ENCODE assay signal across 14 cellular contexts in the genomic region with DNA sequence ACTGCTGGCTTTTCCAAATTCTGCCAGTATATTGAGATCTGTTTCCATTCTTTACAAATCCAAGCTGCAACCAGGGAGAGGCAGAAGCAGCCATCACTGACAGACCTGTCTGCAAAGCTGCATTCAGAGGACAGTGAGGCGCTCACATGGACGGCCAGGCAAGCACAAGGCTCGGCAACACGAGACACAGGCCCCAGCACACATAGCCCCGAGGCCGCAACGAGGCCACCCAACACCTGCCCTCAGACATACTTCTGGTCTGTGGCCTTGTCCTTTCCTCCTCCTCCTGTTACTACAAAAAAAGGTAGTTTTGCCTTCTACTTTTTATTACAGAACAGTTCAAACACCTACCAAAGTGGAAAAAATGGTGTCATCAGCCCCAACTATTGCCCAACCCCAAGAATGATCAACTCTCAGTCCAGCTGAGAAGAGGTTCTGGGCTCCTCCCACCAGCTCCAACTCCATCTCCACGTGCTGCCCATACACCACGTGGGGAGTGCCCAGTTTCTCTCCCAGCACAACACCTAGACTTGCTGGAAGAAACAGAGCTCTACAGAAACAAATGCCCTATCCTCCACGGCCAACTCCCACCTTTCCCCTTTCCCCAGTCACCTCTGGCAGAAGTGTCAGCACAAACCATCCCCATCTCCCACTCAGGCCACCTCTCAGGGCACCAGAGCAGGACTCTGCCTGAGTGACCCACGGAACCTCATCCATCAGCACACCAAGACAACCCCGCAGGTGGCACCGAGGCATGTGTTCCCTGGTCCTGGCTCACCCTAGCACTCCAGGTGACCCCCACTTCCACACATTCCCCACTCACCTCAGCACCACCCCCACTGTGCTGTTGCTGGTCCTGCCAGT. TPM values are rescaled to one million over a fixed set of nuclear protein-coding genes. Genes with fewer than 3 reads are reported as not detected.
A peak's percentile ranks its signal among the peaks of the same experiment; 100 is the strongest.
DNase-seq lines count a peak whose midpoint lies in the region; ATAC-seq, FAIRE-seq and TF ChIP-seq lines count a peak whose summit lies in the region.
"Had no signal": no experiment of that assay in that cellular context is flagged by ENCODE, and none has a peak within 500 bp of the region (broad histone marks: within the 10 kb centered on the region; RNA-seq: fewer than 3 reads in every experiment).

No MANE protein-coding gene starts in this region.

- peaks cover 10 to 14% of the 10 kb centered on the region in 2 donors for H3K4me1 ChIP-seq in kidney (ENCODE audit: control insufficient read depth in 1 of 2, insufficient read depth in 1 of 2, low read depth in 1 of 2, low read length in 2 of 2)
- H3K4me1 ChIP-seq in tibial artery: peaks cover 0 to 27% (median 20%) of the 10 kb centered on the region in 4 donors

- H3K9me3 Mint-ChIP-seq in activated naive CD4-positive, alpha-beta T cell treated with anti-CD3 and anti-CD28 coated beads, Interleukin-2, amount 50 U/mL, for 72 hours: no peaks in the 10 kb centered on the region
- no peaks in the 10 kb centered on the region for H3K9me3 Mint-ChIP-seq in activated T-helper 17 cell treated with anti-CD3 and anti-CD28 coated beads, Interleukin-2, amount 50 U/mL, for 72 hours
- H3K9me3 Mint-ChIP-seq: memory B cell had no signal

- no peaks in the 10 kb centered on the region for H3K27me3 Mint-ChIP-seq in activated T-helper 17 cell treated with anti-CD3 and anti-CD28 coated beads, Interleukin-2, amount 50 U/mL, for 72 hours
- H3K27me3 Mint-ChIP-seq: memory B cell had no signal

- H3K27ac ChIP-seq in kidney (ENCODE audit: low read depth in 2 of 2, low read length in 2 of 2) (no peak overlapping the region), tibial artery (no peak overlapping the region)
- H3K27ac ChIP-seq: BLaER1, breast epithelium had no signal

- no peaks in the 10 kb centered on the region for H3K27me3 ChIP-seq in tibial artery
- H3K27me3 ChIP-seq: BLaER1, breast epithelium had no signal

- peak overlapping the region; percentile 79 to 96 for H3K27ac Mint-ChIP-seq in activated naive CD4-positive, alpha-beta T cell treated with anti-CD3 and anti-CD28 coated beads, Interleukin-2, amount 50 U/mL, for 72 hours
- H3K27ac Mint-ChIP-seq in activated T-helper 17 cell treated with anti-CD3 and anti-CD28 coated beads, Interleukin-2, amount 50 U/mL, for 72 hours: peak overlapping the region; percentile 88
- H3K27ac Mint-ChIP-seq: memory B cell had no signal

- no peak for TF ChIP-seq CTCF in kidney (IDR thresholded peaks at IDR 0.05; ENCODE audit: borderline replicate concordance, extremely low read depth, insufficient read depth)
- TF ChIP-seq CTCF in tibial artery (IDR thresholded peaks at IDR 0.05): no peak

- ATAC-seq in activated naive CD4-positive, alpha-beta T cell treated with anti-CD3 and anti-CD28 coated beads, Interleukin-2, amount 50 U/mL, for 72 hours: peak in 1 of 2 donors; percentile 36
- no peak for ATAC-seq in activated T-helper 17 cell treated with anti-CD3 and anti-CD28 coated beads, Interleukin-2, amount 50 U/mL, for 72 hours (replicated peaks)
- ATAC-seq in GM18520 (IDR thresholded peaks at IDR 0.05; ENCODE audit: unreplicated experiment): no peak
- ATAC-seq: HCT116, right cardiac atrium had no signal

- H3K4me3 Mint-ChIP-seq in activated T-helper 17 cell treated with anti-CD3 and anti-CD28 coated beads, Interleukin-2, amount 50 U/mL, for 72 hours: no peak overlapping the region
- H3K4me3 Mint-ChIP-seq: memory B cell had no signal

- intact Hi-C loops in kidney (cut with DNase I): no loop called here
- intact Hi-C loops in tibial artery (cut with DNase I; ENCODE audit: low total_unique reads): no loop called here

- FAIRE-seq in kidney (lab: Jason Lieb, UNC): no peak

- H3K36me3 Mint-ChIP-seq in activated naive CD4-positive, alpha-beta T cell treated with anti-CD3 and anti-CD28 coated beads, Interleukin-2, amount 50 U/mL, for 72 hours: peaks cover 31 to 37% of the 10 kb centered on the region in 2 donors
- peaks cover 98% of the 10 kb centered on the region for H3K36me3 Mint-ChIP-seq in activated T-helper 17 cell treated with anti-CD3 and anti-CD28 coated beads, Interleukin-2, amount 50 U/mL, for 72 hours (ENCODE audit: low read depth)

- DNase-seq in activated naive CD4-positive, alpha-beta T cell treated with anti-CD3 and anti-CD28 coated beads, Interleukin-2, amount 50 U/mL, for 72 hours (ENCODE audit: low spot score in 2 of 2): no peak
- no peak for DNase-seq in activated naive CD4-positive, alpha-beta T cell treated with Interleukin-2 at 50 U/mL for 16 hours
- DNase-seq in kidney (peak; percentile 71), tibial artery (peak; percentile 17 to 52), glomerular visceral epithelial cell (ENCODE audit: extremely low spot score) (no peak), NCI-H187 treated with DMSO at 0.1 percent for 48 hours (lab: John Stamatoyannopoulos, UW) (no peak)
- DNase-seq: NCI-H510A treated with DMSO at 0.1 percent for 48 hours, right cardiac atrium had no signal

- peaks cover 58 to 78% of the 10 kb centered on the region in 2 donors for H3K36me3 ChIP-seq in kidney (ENCODE audit: control insufficient read depth in 1 of 2, insufficient read depth in 2 of 2, low read length in 2 of 2)
- peaks cover 69 to 89% (median 78%) of the 10 kb centered on the region in 3 donors for H3K36me3 ChIP-seq in tibial artery

- no peak overlapping the region for H3K4me3 ChIP-seq in kidney (ENCODE audit: low read length in 2 of 2)
- no peak overlapping the region for H3K4me3 ChIP-seq in tibial artery
- H3K4me3 ChIP-seq: BLaER1, breast epithelium had no signal

- no peaks in the 10 kb centered on the region for H3K9me3 ChIP-seq in kidney (ENCODE audit: control insufficient read depth in 1 of 2, low read length in 2 of 2)
- H3K9me3 ChIP-seq in tibial artery: no peaks in the 10 kb centered on the region
- H3K9me3 ChIP-seq: BLaER1, breast epithelium had no signal

- H3K4me1 Mint-ChIP-seq in activated T-helper 17 cell treated with anti-CD3 and anti-CD28 coated beads, Interleukin-2, amount 50 U/mL, for 72 hours: peaks cover 41% of the 10 kb centered on the region

- H3K9ac ChIP-seq in kidney (ENCODE audit: low read length in 2 of 2): no peak overlapping the region
- H3K9ac ChIP-seq: BLaER1 had no signal

RNA-seq across cellular contexts. Expression of a gene that starts 7.4 kb away (rescaled TPM):
- 10 to 100 TPM; 23.9 to 26.9 TPM for total RNA-seq in activated naive CD4-positive, alpha-beta T cell treated with anti-CD3 and anti-CD28 coated beads, Interleukin-2, amount 50 U/mL, for 72 hours
- 10 to 100 TPM; 26.5 to 27.0 TPM for total RNA-seq in activated T-helper 17 cell treated with anti-CD3 and anti-CD28 coated beads, Interleukin-2, amount 50 U/mL, for 72 hours
- total RNA-seq in kidney: 44.8 TPM
- 11.4 TPM for polyA plus RNA-seq in kidney (ENCODE audit: insufficient read depth, low read depth, low replicate concordance)

RNA-seq across cellular contexts. Expression of a gene that starts 49.3 kb away (rescaled TPM):
- total RNA-seq in activated naive CD4-positive, alpha-beta T cell treated with anti-CD3 and anti-CD28 coated beads, Interleukin-2, amount 50 U/mL, for 72 hours: not detected
- total RNA-seq in activated T-helper 17 cell treated with anti-CD3 and anti-CD28 coated beads, Interleukin-2, amount 50 U/mL, for 72 hours: not detected
- total RNA-seq in kidney: not detected
- not detected for polyA plus RNA-seq in kidney (ENCODE audit: insufficient read depth, low read depth, low replicate concordance)
- total RNA-seq: breast epithelium, right cardiac atrium had no signal
- polyA plus RNA-seq: right cardiac atrium had no signal

RNA-seq across cellular contexts. Expression of a gene that starts 55.7 kb away (rescaled TPM):
- not detected for total RNA-seq in activated naive CD4-positive, alpha-beta T cell treated with anti-CD3 and anti-CD28 coated beads, Interleukin-2, amount 50 U/mL, for 72 hours
- total RNA-seq in activated T-helper 17 cell treated with anti-CD3 and anti-CD28 coated beads, Interleukin-2, amount 50 U/mL, for 72 hours: not detected
- total RNA-seq in kidney: 3.3 TPM
- polyA plus RNA-seq in kidney (ENCODE audit: insufficient read depth, low read depth, low replicate concordance): 7.0 TPM

Comparison
In these comparisons a context has a peak if more than half of its experiments do, and no peak if none do; other contexts are left out.
1. DNase-seq: peak in kidney (single experiment) and tibial artery (2 of 2); none in activated naive CD4-positive, alpha-beta T cell treated with anti-CD3 and anti-CD28 coated beads, Interleukin-2, amount 50 U/mL, for 72 hours (0 of 2), activated naive CD4-positive, alpha-beta T cell treated with Interleukin-2 at 50 U/mL for 16 hours (single experiment), glomerular visceral epithelial cell (single experiment) and NCI-H187 treated with DMSO at 0.1 percent for 48 hours (single experiment).